ENCODE assay signal across 12 cellular contexts in genomic region chr5:173741729-173742431, GRCh38.
DNase-seq lines count a peak whose midpoint lies in the region; ATAC-seq and TF ChIP-seq lines count a peak whose summit lies in the region.
"Had no signal": no experiment of that assay in that cellular context is flagged by ENCODE, and none has a peak within 500 bp of the region (broad histone marks: within the 10 kb centered on the region; RNA-seq: fewer than 3 reads in every experiment).

No MANE protein-coding gene starts in this region.

- H3K9me3 ChIP-seq in suprapubic skin (no peaks in the 10 kb centered on the region), gastroesophageal sphincter (no peaks in the 10 kb centered on the region)

- no peaks in the 10 kb centered on the region for H3K27me3 ChIP-seq in suprapubic skin
- H3K27me3 ChIP-seq in gastroesophageal sphincter = peaks cover 13% of the 10 kb centered on the region

- ATAC-seq in GM21360 (IDR thresholded peaks at IDR 0.05; ENCODE audit: unreplicated experiment) = peak; percentile 5
- peak; percentile 7 for ATAC-seq in HG03520 (IDR thresholded peaks at IDR 0.05; ENCODE audit: unreplicated experiment)
- no peak for ATAC-seq in gastroesophageal sphincter

- H3K4me1 ChIP-seq in suprapubic skin (no peaks in the 10 kb centered on the region), gastroesophageal sphincter (no peaks in the 10 kb centered on the region)

- peak; percentile 9 for DNase-seq in CD1c-positive myeloid dendritic cell (ENCODE audit: extremely low spot score)
- peak; percentile 41 for DNase-seq in glomerular visceral epithelial cell (ENCODE audit: extremely low spot score)
- no peak for DNase-seq in NCI-H1092 (lab: John Stamatoyannopoulos, UW)
- DNase-seq in suprapubic skin (ENCODE audit: low spot score in 2 of 2) = no peak
- no peak for DNase-seq in activated CD8-positive, alpha-beta memory T cell treated with anti-CD3 and anti-CD28 coated beads for 24 hours
- DNase-seq: activated naive CD4-positive, alpha-beta T cell treated with Interleukin-2 at 50 U/mL for 16 hours; effector CD8-positive, alpha-beta T cell; foreskin fibroblast; NCI-H524 treated with DMSO at 0.1 percent for 48 hours had no signal

- H3K4me3 ChIP-seq in suprapubic skin (no peak overlapping the region), gastroesophageal sphincter (no peak overlapping the region)

- no peak overlapping the region for H3K27ac ChIP-seq in suprapubic skin
- H3K27ac ChIP-seq in gastroesophageal sphincter = no peak overlapping the region

- no peaks in the 10 kb centered on the region for H3K36me3 ChIP-seq in suprapubic skin
- no peaks in the 10 kb centered on the region for H3K36me3 ChIP-seq in gastroesophageal sphincter

- TF ChIP-seq EP300 in suprapubic skin (IDR thresholded peaks at IDR 0.05) (no peak), gastroesophageal sphincter (IDR thresholded peaks at IDR 0.05) (no peak)

- TF ChIP-seq POLR2A in suprapubic skin (IDR thresholded peaks at IDR 0.05) (no peak), gastroesophageal sphincter (IDR thresholded peaks at IDR 0.05) (no peak)

- WGBS in suprapubic skin = 78% methylated on average over 5 of the region's 5 CpGs
- 93 to 100% methylated on average over 1 to 3 of the region's 5 CpGs for WGBS in gastroesophageal sphincter (ENCODE audit: low coverage in 1 of 2), 2 donors

- TF ChIP-seq CTCF in suprapubic skin (IDR thresholded peaks at IDR 0.05) (no peak), gastroesophageal sphincter (IDR thresholded peaks at IDR 0.05) (no peak)

Comparison
In these comparisons a context has a peak if more than half of its experiments do, and no peak if none do; other contexts are left out.
1. DNase-seq: peak in CD1c-positive myeloid dendritic cell (single experiment) and glomerular visceral epithelial cell (single experiment); none in NCI-H1092 (single experiment), suprapubic skin (0 of 2) and activated CD8-positive, alpha-beta memory T cell treated with anti-CD3 and anti-CD28 coated beads for 24 hours (single experiment).